In genomic region chr21:30354308-30355005, GRCh38 we compare ENCODE assay signal across 37 cellular contexts. TPM values are rescaled to one million over a fixed set of nuclear protein-coding genes. Genes with fewer than 3 reads are reported as not detected.
"Had no signal": no experiment of that assay in that cellular context is flagged by ENCODE, and none has a peak within 500 bp of the region (broad histone marks: within the 10 kb centered on the region; RNA-seq: fewer than 3 reads in every experiment).

No MANE protein-coding gene starts in this region.

- H3K4me3 Mint-ChIP-seq: activated B cell treated with CpG ODN at 0.5 μM for 24 hours; activated CD4-positive, alpha-beta memory T cell treated with anti-CD3 and anti-CD28 coated beads for 36 hours; activated CD4-positive, alpha-beta T cell treated with anti-CD3 and anti-CD28 coated beads, Interleukin-2, amount 10 ng/mL, durations not matched to agents 24 days and 14 days; activated CD8-positive, alpha-beta memory T cell treated with anti-CD3 and anti-CD28 coated beads, Interleukin-2, amount 10 ng/mL, durations not matched to agents 7 days and 5 days; activated CD8-positive, alpha-beta T cell treated with anti-CD3 and anti-CD28 coated beads, Interleukin-2, amount 10 ng/mL, durations not matched to agents 7 days and 5 days; activated naive CD4-positive, alpha-beta T cell treated with anti-CD3 and anti-CD28 coated beads, Interleukin-2, amount 10 ng/mL, durations not matched to agents 7 days and 5 days; activated naive CD8-positive, alpha-beta T cell treated with anti-CD3 and anti-CD28 coated beads, Interleukin-2, amount 10 ng/mL, durations not matched to agents 7 days and 5 days; activated T-cell treated with anti-CD3 and anti-CD28 coated beads, Interleukin-2, amount 50 U/mL, for 72 hours; central memory CD8-positive, alpha-beta T cell; dendritic cell treated with granulocyte-macrophage colony-stimulating factor and Interleukin-4, amounts not matched to agents 40 ng/mL and 50 ng/mL, for 4 days; endodermal cell; T-helper 17 cell; T-helper 2 cell treated with Interferon-gamma antibody and Interleukin-4, amounts not matched to agents 5 μg/mL and 100 μg/mL, for 36 hours had no signal

- H3K4me1 ChIP-seq: ascending aorta, esophagus muscularis mucosa, foreskin keratinocyte, gastroesophageal sphincter, heart right ventricle had no signal

- H3K9me3 Mint-ChIP-seq: activated CD4-positive, alpha-beta memory T cell treated with anti-CD3 and anti-CD28 coated beads for 36 hours; activated CD4-positive, alpha-beta T cell treated with anti-CD3 and anti-CD28 coated beads, Interleukin-2, amount 10 ng/mL, durations not matched to agents 24 days and 14 days; activated naive CD4-positive, alpha-beta T cell treated with anti-CD3 and anti-CD28 coated beads, Interleukin-2, amount 10 ng/mL, durations not matched to agents 7 days and 5 days; activated naive CD4-positive, alpha-beta T cell treated with anti-CD3 and anti-CD28 coated beads, Interleukin-2, amount 50 U/mL, for 72 hours; activated naive CD8-positive, alpha-beta T cell treated with anti-CD3 and anti-CD28 coated beads, Interleukin-2, amount 10 ng/mL, durations not matched to agents 7 days and 5 days; activated T-cell treated with anti-CD3 and anti-CD28 coated beads, Interleukin-2, amount 50 U/mL, for 72 hours; endodermal cell; T-helper 2 cell treated with Interferon-gamma antibody and Interleukin-4, amounts not matched to agents 5 μg/mL and 100 μg/mL, for 36 hours had no signal

- H3K27me3 ChIP-seq: ascending aorta, brain microvascular endothelial cell, esophagus muscularis mucosa, gastroesophageal sphincter, heart right ventricle, hepatocyte had no signal

- H3K27ac ChIP-seq: ascending aorta, brain microvascular endothelial cell, coronary artery, dorsolateral prefrontal cortex, esophagus muscularis mucosa, foreskin keratinocyte, gastroesophageal sphincter, heart right ventricle, hepatocyte, WERI-Rb-1 had no signal

- H3K4me3 ChIP-seq: ascending aorta, coronary artery, dorsolateral prefrontal cortex, esophagus muscularis mucosa, gastroesophageal sphincter, heart right ventricle, hepatocyte had no signal

- H3K36me3 Mint-ChIP-seq: activated CD4-positive, alpha-beta memory T cell treated with anti-CD3 and anti-CD28 coated beads for 36 hours; activated CD8-positive, alpha-beta memory T cell treated with anti-CD3 and anti-CD28 coated beads, Interleukin-2, amount 10 ng/mL, durations not matched to agents 7 days and 5 days; activated naive CD4-positive, alpha-beta T cell treated with anti-CD3 and anti-CD28 coated beads, Interleukin-2, amount 10 ng/mL, durations not matched to agents 7 days and 5 days; activated naive CD4-positive, alpha-beta T cell treated with anti-CD3 and anti-CD28 coated beads, Interleukin-2, amount 50 U/mL, for 72 hours; activated naive CD8-positive, alpha-beta T cell treated with anti-CD3 and anti-CD28 coated beads, Interleukin-2, amount 10 ng/mL, durations not matched to agents 7 days and 5 days had no signal

- H2AFZ ChIP-seq: hepatocyte had no signal

- ATAC-seq: activated CD4-positive, CD25-positive, alpha-beta regulatory T cell treated with anti-CD3 and anti-CD28 coated beads, Interleukin-2, amount 50 U/mL, for 24 hours; activated CD8-positive, alpha-beta memory T cell treated with anti-CD3 and anti-CD28 coated beads, Interleukin-2, amount 10 ng/mL, durations not matched to agents 7 days and 5 days; activated CD8-positive, alpha-beta T cell treated with anti-CD3 and anti-CD28 coated beads, Interleukin-2, amount 10 ng/mL, durations not matched to agents 7 days and 5 days; activated naive CD4-positive, alpha-beta T cell treated with anti-CD3 and anti-CD28 coated beads, Interleukin-2, amount 50 U/mL, for 72 hours; activated T-cell treated with anti-CD3 and anti-CD28 coated beads, Interleukin-2, amount 50 U/mL, for 72 hours; foreskin keratinocyte; gastroesophageal sphincter; heart right ventricle; T-helper 17 cell had no signal

- H3K4me1 Mint-ChIP-seq: activated B cell treated with CpG ODN at 0.5 μM for 24 hours; activated CD4-positive, alpha-beta T cell treated with anti-CD3 and anti-CD28 coated beads, Interleukin-2, amount 10 ng/mL, durations not matched to agents 24 days and 14 days; activated CD8-positive, alpha-beta memory T cell treated with anti-CD3 and anti-CD28 coated beads, Interleukin-2, amount 10 ng/mL, durations not matched to agents 7 days and 5 days; activated naive CD4-positive, alpha-beta T cell treated with anti-CD3 and anti-CD28 coated beads, Interleukin-2, amount 10 ng/mL, durations not matched to agents 7 days and 5 days; activated naive CD8-positive, alpha-beta T cell treated with anti-CD3 and anti-CD28 coated beads, Interleukin-2, amount 10 ng/mL, durations not matched to agents 7 days and 5 days; central memory CD8-positive, alpha-beta T cell; T-helper 17 cell had no signal

- H3K27ac Mint-ChIP-seq: activated B cell treated with CpG ODN at 0.5 μM for 24 hours; activated CD4-positive, alpha-beta memory T cell treated with anti-CD3 and anti-CD28 coated beads for 36 hours; activated CD4-positive, alpha-beta T cell treated with anti-CD3 and anti-CD28 coated beads, Interleukin-2, amount 10 ng/mL, durations not matched to agents 24 days and 14 days; activated CD8-positive, alpha-beta memory T cell treated with anti-CD3 and anti-CD28 coated beads, Interleukin-2, amount 10 ng/mL, durations not matched to agents 7 days and 5 days; activated CD8-positive, alpha-beta T cell treated with anti-CD3 and anti-CD28 coated beads, Interleukin-2, amount 10 ng/mL, durations not matched to agents 7 days and 5 days; activated naive CD4-positive, alpha-beta T cell treated with anti-CD3 and anti-CD28 coated beads, Interleukin-2, amount 10 ng/mL, durations not matched to agents 7 days and 5 days; activated naive CD4-positive, alpha-beta T cell treated with anti-CD3 and anti-CD28 coated beads, Interleukin-2, amount 50 U/mL, for 72 hours; activated naive CD8-positive, alpha-beta T cell treated with anti-CD3 and anti-CD28 coated beads, Interleukin-2, amount 10 ng/mL, durations not matched to agents 7 days and 5 days; activated T-cell treated with anti-CD3 and anti-CD28 coated beads, Interleukin-2, amount 50 U/mL, for 72 hours; dendritic cell treated with granulocyte-macrophage colony-stimulating factor and Interleukin-4, amounts not matched to agents 40 ng/mL and 50 ng/mL, for 4 days; endodermal cell; T-helper 17 cell; T-helper 2 cell treated with Interferon-gamma antibody and Interleukin-4, amounts not matched to agents 5 μg/mL and 100 μg/mL, for 36 hours had no signal

- H3K27me3 Mint-ChIP-seq: activated B cell treated with CpG ODN at 0.5 μM for 24 hours; activated CD4-positive, alpha-beta T cell treated with anti-CD3 and anti-CD28 coated beads, Interleukin-2, amount 10 ng/mL, durations not matched to agents 24 days and 14 days; activated CD8-positive, alpha-beta memory T cell treated with anti-CD3 and anti-CD28 coated beads, Interleukin-2, amount 10 ng/mL, durations not matched to agents 7 days and 5 days; activated naive CD8-positive, alpha-beta T cell treated with anti-CD3 and anti-CD28 coated beads, Interleukin-2, amount 10 ng/mL, durations not matched to agents 7 days and 5 days; central memory CD8-positive, alpha-beta T cell; dendritic cell treated with granulocyte-macrophage colony-stimulating factor and Interleukin-4, amounts not matched to agents 40 ng/mL and 50 ng/mL, for 4 days; T-helper 17 cell had no signal

- DNase-seq: activated B cell treated with CpG ODN at 0.5 μM for 24 hours; activated CD4-positive, alpha-beta memory T cell treated with anti-CD3 and anti-CD28 coated beads for 36 hours; activated CD4-positive, alpha-beta T cell treated with anti-CD3 and anti-CD28 coated beads, Interleukin-2, amount 10 ng/mL, durations not matched to agents 24 days and 14 days; activated CD8-positive, alpha-beta memory T cell treated with anti-CD3 and anti-CD28 coated beads, Interleukin-2, amount 10 ng/mL, durations not matched to agents 7 days and 5 days; activated CD8-positive, alpha-beta memory T cell treated with anti-CD3 and anti-CD28 coated beads, Interleukin-2, amount 50 U/mL, for 4 hours; activated CD8-positive, alpha-beta T cell treated with anti-CD3 and anti-CD28 coated beads, Interleukin-2, amount 10 ng/mL, durations not matched to agents 7 days and 5 days; activated gamma-delta T cell; activated naive CD4-positive, alpha-beta T cell; activated naive CD4-positive, alpha-beta T cell treated with anti-CD3 and anti-CD28 coated beads, Interleukin-2, amount 10 ng/mL, durations not matched to agents 7 days and 5 days; activated naive CD8-positive, alpha-beta T cell treated with anti-CD3 and anti-CD28 coated beads, Interleukin-2, amount 10 ng/mL, durations not matched to agents 7 days and 5 days; activated T-cell treated with anti-CD3 and anti-CD28 coated beads, Interleukin-2, amount 50 U/mL, for 1 hour; activated T-cell treated with anti-CD3 and anti-CD28 coated beads, Interleukin-2, amount 50 U/mL, for 72 hours; brain microvascular endothelial cell; dorsolateral prefrontal cortex; effector memory CD4-positive, alpha-beta T cell; endodermal cell; erythroblast; foreskin keratinocyte; heart right ventricle; T-helper 17 cell; T1000; WERI-Rb-1 had no signal

- H3K36me3 ChIP-seq: ascending aorta, brain microvascular endothelial cell, esophagus muscularis mucosa, gastroesophageal sphincter, heart right ventricle, WERI-Rb-1 had no signal

- H3K4me2 ChIP-seq: hepatocyte had no signal

- H3K79me2 ChIP-seq: hepatocyte had no signal

RNA-seq across cellular contexts. Expression of gene KRTAP23-1, which starts 6.1 kb away (rescaled TPM):
- total RNA-seq: activated B cell treated with CpG ODN at 0.5 μM for 24 hours; activated CD4-positive, alpha-beta memory T cell treated with anti-CD3 and anti-CD28 coated beads for 36 hours; activated CD4-positive, alpha-beta T cell treated with anti-CD3 and anti-CD28 coated beads, Interleukin-2, amount 10 ng/mL, durations not matched to agents 24 days and 14 days; activated CD8-positive, alpha-beta memory T cell treated with anti-CD3 and anti-CD28 coated beads for 36 hours; activated CD8-positive, alpha-beta memory T cell treated with anti-CD3 and anti-CD28 coated beads, Interleukin-2, amount 10 ng/mL, durations not matched to agents 7 days and 5 days; activated CD8-positive, alpha-beta T cell treated with anti-CD3 and anti-CD28 coated beads, Interleukin-2, amount 10 ng/mL, durations not matched to agents 7 days and 5 days; activated naive CD4-positive, alpha-beta T cell treated with anti-CD3 and anti-CD28 coated beads, Interleukin-2, amount 50 U/mL, for 72 hours; activated naive CD8-positive, alpha-beta T cell treated with anti-CD3 and anti-CD28 coated beads, Interleukin-2, amount 10 ng/mL, durations not matched to agents 7 days and 5 days; activated T-cell treated with anti-CD3 and anti-CD28 coated beads, Interleukin-2, amount 50 U/mL, for 72 hours; ascending aorta; bronchial epithelial cell; cardiac septum; cerebellum; dorsolateral prefrontal cortex; endodermal cell; esophagus muscularis mucosa; foreskin keratinocyte; gastroesophageal sphincter; glomerular endothelial cell; heart right ventricle; hepatocyte; T-helper 17 cell had no signal
- polyA plus RNA-seq: foreskin keratinocyte, heart right ventricle, hepatocyte had no signal

RNA-seq across cellular contexts. Expression of gene KRTAP27-1, which starts 17.0 kb away (rescaled TPM):
- total RNA-seq: activated B cell treated with CpG ODN at 0.5 μM for 24 hours; activated CD4-positive, alpha-beta memory T cell treated with anti-CD3 and anti-CD28 coated beads for 36 hours; activated CD4-positive, alpha-beta T cell treated with anti-CD3 and anti-CD28 coated beads, Interleukin-2, amount 10 ng/mL, durations not matched to agents 24 days and 14 days; activated CD8-positive, alpha-beta memory T cell treated with anti-CD3 and anti-CD28 coated beads for 36 hours; activated CD8-positive, alpha-beta memory T cell treated with anti-CD3 and anti-CD28 coated beads, Interleukin-2, amount 10 ng/mL, durations not matched to agents 7 days and 5 days; activated CD8-positive, alpha-beta T cell treated with anti-CD3 and anti-CD28 coated beads, Interleukin-2, amount 10 ng/mL, durations not matched to agents 7 days and 5 days; activated naive CD4-positive, alpha-beta T cell treated with anti-CD3 and anti-CD28 coated beads, Interleukin-2, amount 50 U/mL, for 72 hours; activated naive CD8-positive, alpha-beta T cell treated with anti-CD3 and anti-CD28 coated beads, Interleukin-2, amount 10 ng/mL, durations not matched to agents 7 days and 5 days; activated T-cell treated with anti-CD3 and anti-CD28 coated beads, Interleukin-2, amount 50 U/mL, for 72 hours; ascending aorta; bronchial epithelial cell; cardiac septum; cerebellum; dorsolateral prefrontal cortex; endodermal cell; esophagus muscularis mucosa; foreskin keratinocyte; gastroesophageal sphincter; glomerular endothelial cell; heart right ventricle; hepatocyte; T-helper 17 cell had no signal
- polyA plus RNA-seq: foreskin keratinocyte, heart right ventricle, hepatocyte had no signal

RNA-seq across cellular contexts. Expression of gene KRTAP13-2, which starts 17.6 kb away (rescaled TPM):
- total RNA-seq: activated B cell treated with CpG ODN at 0.5 μM for 24 hours; activated CD4-positive, alpha-beta memory T cell treated with anti-CD3 and anti-CD28 coated beads for 36 hours; activated CD4-positive, alpha-beta T cell treated with anti-CD3 and anti-CD28 coated beads, Interleukin-2, amount 10 ng/mL, durations not matched to agents 24 days and 14 days; activated CD8-positive, alpha-beta memory T cell treated with anti-CD3 and anti-CD28 coated beads for 36 hours; activated CD8-positive, alpha-beta memory T cell treated with anti-CD3 and anti-CD28 coated beads, Interleukin-2, amount 10 ng/mL, durations not matched to agents 7 days and 5 days; activated CD8-positive, alpha-beta T cell treated with anti-CD3 and anti-CD28 coated beads, Interleukin-2, amount 10 ng/mL, durations not matched to agents 7 days and 5 days; activated naive CD4-positive, alpha-beta T cell treated with anti-CD3 and anti-CD28 coated beads, Interleukin-2, amount 50 U/mL, for 72 hours; activated naive CD8-positive, alpha-beta T cell treated with anti-CD3 and anti-CD28 coated beads, Interleukin-2, amount 10 ng/mL, durations not matched to agents 7 days and 5 days; activated T-cell treated with anti-CD3 and anti-CD28 coated beads, Interleukin-2, amount 50 U/mL, for 72 hours; ascending aorta; bronchial epithelial cell; cardiac septum; cerebellum; dorsolateral prefrontal cortex; endodermal cell; esophagus muscularis mucosa; foreskin keratinocyte; gastroesophageal sphincter; glomerular endothelial cell; heart right ventricle; hepatocyte; T-helper 17 cell had no signal
- polyA plus RNA-seq: foreskin keratinocyte, heart right ventricle, hepatocyte had no signal

RNA-seq across cellular contexts. Expression of gene KRTAP26-1, which starts 34.3 kb away (rescaled TPM):
- total RNA-seq: activated B cell treated with CpG ODN at 0.5 μM for 24 hours; activated CD4-positive, alpha-beta memory T cell treated with anti-CD3 and anti-CD28 coated beads for 36 hours; activated CD4-positive, alpha-beta T cell treated with anti-CD3 and anti-CD28 coated beads, Interleukin-2, amount 10 ng/mL, durations not matched to agents 24 days and 14 days; activated CD8-positive, alpha-beta memory T cell treated with anti-CD3 and anti-CD28 coated beads for 36 hours; activated CD8-positive, alpha-beta memory T cell treated with anti-CD3 and anti-CD28 coated beads, Interleukin-2, amount 10 ng/mL, durations not matched to agents 7 days and 5 days; activated CD8-positive, alpha-beta T cell treated with anti-CD3 and anti-CD28 coated beads, Interleukin-2, amount 10 ng/mL, durations not matched to agents 7 days and 5 days; activated naive CD4-positive, alpha-beta T cell treated with anti-CD3 and anti-CD28 coated beads, Interleukin-2, amount 50 U/mL, for 72 hours; activated naive CD8-positive, alpha-beta T cell treated with anti-CD3 and anti-CD28 coated beads, Interleukin-2, amount 10 ng/mL, durations not matched to agents 7 days and 5 days; activated T-cell treated with anti-CD3 and anti-CD28 coated beads, Interleukin-2, amount 50 U/mL, for 72 hours; ascending aorta; bronchial epithelial cell; cardiac septum; cerebellum; dorsolateral prefrontal cortex; endodermal cell; esophagus muscularis mucosa; foreskin keratinocyte; gastroesophageal sphincter; glomerular endothelial cell; heart right ventricle; hepatocyte; T-helper 17 cell had no signal
- polyA plus RNA-seq: foreskin keratinocyte, heart right ventricle, hepatocyte had no signal

RNA-seq across cellular contexts. Expression of gene KRTAP13-1, which starts 41.4 kb away (rescaled TPM):
- total RNA-seq: activated B cell treated with CpG ODN at 0.5 μM for 24 hours; activated CD4-positive, alpha-beta memory T cell treated with anti-CD3 and anti-CD28 coated beads for 36 hours; activated CD4-positive, alpha-beta T cell treated with anti-CD3 and anti-CD28 coated beads, Interleukin-2, amount 10 ng/mL, durations not matched to agents 24 days and 14 days; activated CD8-positive, alpha-beta memory T cell treated with anti-CD3 and anti-CD28 coated beads for 36 hours; activated CD8-positive, alpha-beta memory T cell treated with anti-CD3 and anti-CD28 coated beads, Interleukin-2, amount 10 ng/mL, durations not matched to agents 7 days and 5 days; activated CD8-positive, alpha-beta T cell treated with anti-CD3 and anti-CD28 coated beads, Interleukin-2, amount 10 ng/mL, durations not matched to agents 7 days and 5 days; activated naive CD4-positive, alpha-beta T cell treated with anti-CD3 and anti-CD28 coated beads, Interleukin-2, amount 50 U/mL, for 72 hours; activated naive CD8-positive, alpha-beta T cell treated with anti-CD3 and anti-CD28 coated beads, Interleukin-2, amount 10 ng/mL, durations not matched to agents 7 days and 5 days; activated T-cell treated with anti-CD3 and anti-CD28 coated beads, Interleukin-2, amount 50 U/mL, for 72 hours; ascending aorta; bronchial epithelial cell; cardiac septum; cerebellum; dorsolateral prefrontal cortex; endodermal cell; esophagus muscularis mucosa; foreskin keratinocyte; gastroesophageal sphincter; glomerular endothelial cell; heart right ventricle; hepatocyte; T-helper 17 cell had no signal
- polyA plus RNA-seq: foreskin keratinocyte, heart right ventricle, hepatocyte had no signal
